ENCODE assay signal across 22 cellular contexts in genomic region chr7:107037866-107038598, GRCh38.
"Had no signal": no experiment of that assay in that cellular context is flagged by ENCODE, and none has a peak within 500 bp of the region (broad histone marks: within the 10 kb centered on the region; RNA-seq: fewer than 3 reads in every experiment).

No MANE protein-coding gene starts in this region.

- H3K27ac Mint-ChIP-seq: activated CD4-positive, alpha-beta T cell treated with anti-CD3 and anti-CD28 coated beads for 36 hours; activated naive CD4-positive, alpha-beta T cell treated with anti-CD3 and anti-CD28 coated beads, Interleukin-2, amount 50 U/mL, for 72 hours; activated T-cell treated with anti-CD3 and anti-CD28 coated beads, Interleukin-2, amount 50 U/mL, for 72 hours; natural killer cell treated with Interleukin-12 subunit alpha and Interleukin-12 subunit beta and Interleukin-15 and Interleukin-18, amount 100 ng/mL, for 72 hours had no signal

- H3K27me3 ChIP-seq: gastroesophageal sphincter, right atrium auricular region, tibial nerve had no signal

- H3K4me3 Mint-ChIP-seq: activated CD4-positive, alpha-beta T cell treated with anti-CD3 and anti-CD28 coated beads for 36 hours; activated T-cell treated with anti-CD3 and anti-CD28 coated beads, Interleukin-2, amount 50 U/mL, for 72 hours; natural killer cell treated with Interleukin-12 subunit alpha and Interleukin-12 subunit beta and Interleukin-15 and Interleukin-18, amount 100 ng/mL, for 72 hours had no signal

- FAIRE-seq: bronchial epithelial cell, colon, keratinocyte had no signal

- DNase-seq: activated CD4-positive, alpha-beta T cell treated with anti-CD3 and anti-CD28 coated beads for 36 hours; activated CD4-positive, alpha-beta T cell treated with anti-CD3 and anti-CD28 coated beads, Interleukin-2, amount 50 U/mL, for 4 hours; activated CD4-positive, CD25-positive, alpha-beta regulatory T cell; activated naive CD4-positive, alpha-beta T cell; activated T-cell treated with anti-CD3 and anti-CD28 coated beads for 4 hours; activated T-cell treated with anti-CD3 and anti-CD28 coated beads, Interleukin-2, amount 50 U/mL, for 72 hours; effector CD8-positive, alpha-beta T cell; hippocampal formation; left cardiac atrium; left ventricle myocardium superior; mucosa of descending colon; stimulated activated CD4-positive, alpha-beta T cell treated with anti-CD3 and anti-CD28 coated beads, Interleukin-15, amount 100 ng/mL, for 24 hours; stimulated activated CD4-positive, alpha-beta T cell treated with anti-CD3 and anti-CD28 coated beads, Interleukin-2, amount 100 ng/mL, for 24 hours; stimulated activated naive CD4-positive, alpha-beta T cell had no signal

- H3K4me3 ChIP-seq: gastroesophageal sphincter, mucosa of descending colon, right atrium auricular region, tibial nerve had no signal

- H3K27ac ChIP-seq: gastroesophageal sphincter, right atrium auricular region had no signal

- H3K9me3 ChIP-seq: gastroesophageal sphincter, mucosa of descending colon, tibial nerve had no signal

- H3K9me3 Mint-ChIP-seq: natural killer cell treated with Interleukin-12 subunit alpha and Interleukin-12 subunit beta and Interleukin-15 and Interleukin-18, amount 100 ng/mL, for 72 hours had no signal

- ATAC-seq: activated CD4-positive, alpha-beta T cell treated with anti-CD3 and anti-CD28 coated beads for 36 hours; activated naive CD4-positive, alpha-beta T cell treated with anti-CD3 and anti-CD28 coated beads, Interleukin-2, amount 50 U/mL, for 72 hours; activated T-cell treated with anti-CD3 and anti-CD28 coated beads, Interleukin-2, amount 50 U/mL, for 72 hours; gastroesophageal sphincter; left cardiac atrium; left ventricle myocardium superior; mucosa of descending colon; natural killer cell treated with Interleukin-12 subunit alpha and Interleukin-12 subunit beta and Interleukin-15 and Interleukin-18, amount 100 ng/mL, for 72 hours had no signal

- H3K36me3 ChIP-seq: gastroesophageal sphincter, right atrium auricular region, tibial nerve had no signal

- H3K4me1 ChIP-seq: gastroesophageal sphincter, tibial nerve had no signal

- H3K36me3 Mint-ChIP-seq: activated naive CD4-positive, alpha-beta T cell treated with anti-CD3 and anti-CD28 coated beads, Interleukin-2, amount 50 U/mL, for 72 hours; natural killer cell treated with Interleukin-12 subunit alpha and Interleukin-12 subunit beta and Interleukin-15 and Interleukin-18, amount 100 ng/mL, for 72 hours had no signal
